ENCODE assay signal across 27 cellular contexts in the genomic region with DNA sequence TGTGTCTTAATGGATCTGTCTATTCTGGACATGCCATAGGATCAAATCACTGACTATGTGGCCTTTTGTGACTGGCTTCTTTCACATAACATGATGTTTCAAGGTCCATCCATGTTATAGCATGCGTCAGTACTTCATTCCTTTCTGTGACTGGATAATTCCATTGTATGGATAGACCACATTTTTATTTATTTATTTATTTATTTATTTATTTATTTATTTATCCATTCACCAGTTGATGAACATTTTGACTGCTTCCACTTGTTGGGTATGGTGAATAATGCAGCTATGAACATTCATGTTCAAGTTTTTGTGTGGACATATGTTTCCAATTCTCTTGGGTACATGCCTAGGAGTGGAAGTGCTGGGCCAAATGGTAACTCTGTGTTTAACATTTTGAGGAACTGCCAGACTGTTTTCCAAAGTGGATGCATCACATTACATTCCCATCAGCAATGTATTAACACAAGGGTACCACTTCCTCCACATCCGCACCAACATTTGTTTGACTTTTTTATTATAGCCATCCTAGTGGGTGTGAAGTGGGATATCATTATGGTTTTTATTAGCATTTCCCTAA. TPM values are rescaled to one million over a fixed set of nuclear protein-coding genes. Genes with fewer than 3 reads are reported as not detected.
DNase-seq lines count a peak whose midpoint lies in the region; ATAC-seq, FAIRE-seq and TF ChIP-seq lines count a peak whose summit lies in the region.
"Had no signal": no experiment of that assay in that cellular context is flagged by ENCODE, and none has a peak within 500 bp of the region (broad histone marks: within the 10 kb centered on the region; RNA-seq: fewer than 3 reads in every experiment).

No MANE protein-coding gene starts in this region.

- FAIRE-seq in A549 (lab: Jason Lieb, UNC) (no peak), H54 (lab: Jason Lieb, UNC) (no peak)
- FAIRE-seq: GM18507, H1, K562 had no signal

- TF ChIP-seq CTCF in A549 (IDR thresholded peaks at IDR 0.05) (no peak), CD14-positive monocyte (IDR thresholded peaks at IDR 0.05) (no peak), fibroblast of mammary gland (conservative IDR thresholded peaks at IDR 0.05; ENCODE audit: control insufficient read depth, insufficient read depth, low read depth, low read length) (no peak)

- DNase-seq in A549 (ENCODE audit: low read depth in 1 of 2, low spot score in 1 of 2) (no peak), CD14-positive monocyte (ENCODE audit: low spot score) (no peak), T-helper 17 cell (no peak), fibroblast of mammary gland (ENCODE audit: low read depth) (peak; percentile 31), H54 (ENCODE audit: insufficient read length, low spot score) (no peak)
- DNase-seq in stimulated activated CD4-positive, alpha-beta T cell treated with anti-CD3 and anti-CD28 coated beads, Interleukin-15, amount 100 ng/mL, for 24 hours = no peak
- DNase-seq: Calu3; Kasumi-1; NCI-H1092 treated with DMSO at 0.1 percent for 48 hours; NCI-H1436; NCI-H1930; NCI-H2107; NCI-H446 treated with DMSO at 0.1 percent for 48 hours; NCI-H526; NCI-H82; NK-92 treated with Interleukin-12 subunit alpha and Interleukin-12 subunit beta, amount 100 ng/mL, for 24 hours; PC-3; SJCRH30 had no signal

- intact Hi-C loops in CD14-positive monocyte (cut with micrococcal nuclease) = no loop called here

- H3K4me1 Mint-ChIP-seq in CD14-positive monocyte (peaks cover 56% of the 10 kb centered on the region), T-helper 17 cell (peaks cover 21% of the 10 kb centered on the region)

- H3K36me3 Mint-ChIP-seq in CD14-positive monocyte = peaks cover 8 to 21% of the 10 kb centered on the region in 2 donors
- no peaks in the 10 kb centered on the region for H3K36me3 Mint-ChIP-seq in T-helper 17 cell (ENCODE audit: low read depth)

- H3K27me3 Mint-ChIP-seq in CD14-positive monocyte (ENCODE audit: low read depth in 3 of 3) = peaks cover 0 to 19% (median 0%) of the 10 kb centered on the region in 3 donors
- H3K27me3 Mint-ChIP-seq in T-helper 17 cell = no peaks in the 10 kb centered on the region
- H3K27me3 Mint-ChIP-seq: B cell had no signal

- peaks cover 0 to 1% (median 0%) of the 10 kb centered on the region in 7 donors for H3K9me3 Mint-ChIP-seq in CD14-positive monocyte

- no peak for TF ChIP-seq RAD21 in A549 (conservative IDR thresholded peaks at IDR 0.05 in 1 of 2, IDR thresholded peaks at IDR 0.05 in 1 of 2)

- CTCF ChIA-PET in A549 (lab: Yijun Ruan, JAX) = interaction anchor here (1.2 kb wide), 1 partner anchor 99 kb away, joined by 4 read pairs; no protein-coding TSS in a partner anchor

- TF ChIP-seq POLR2A in A549 (IDR thresholded peaks at IDR 0.05; ENCODE audit: low read length) (no peak), H54 (IDR thresholded peaks at IDR 0.05; ENCODE audit: low read depth, low read length) (no peak)

- no peak for TF ChIP-seq EP300 in A549 (IDR thresholded peaks at IDR 0.05)

- H3K4me2 ChIP-seq in A549 = no peak overlapping the region

- no peaks in the 10 kb centered on the region for H3K9me3 ChIP-seq in A549
- no peaks in the 10 kb centered on the region for H3K9me3 ChIP-seq in T-helper 17 cell (ENCODE audit: control insufficient read depth, low read length, poor library complexity, severe bottlenecking)
- H3K9me3 ChIP-seq: SJCRH30 had no signal

- ATAC-seq in A549 (no peak), T-helper 17 cell (no peak), HG02938 (IDR thresholded peaks at IDR 0.05; ENCODE audit: unreplicated experiment) (no peak)
- ATAC-seq: HCT116, K562, PC-3, SK-N-SH treated with all-trans-retinoic acid at 6 μM for 48 hours had no signal

- H3K4me3 ChIP-seq in A549 (no peak overlapping the region), fibroblast of mammary gland (ENCODE audit: control insufficient read depth, low read depth, low read length) (no peak overlapping the region)
- H3K4me3 ChIP-seq: K562, SJCRH30 had no signal

- WGBS in A549 (ENCODE audit: missing lambda C conversion rate) = 91% methylated on average over 2 of the region's 2 CpGs

- peaks cover 4% of the 10 kb centered on the region; the same call in 1 of the 3 replicates for H3K4me1 ChIP-seq in A549

- no peak overlapping the region for H3K4me3 Mint-ChIP-seq in CD14-positive monocyte
- H3K4me3 Mint-ChIP-seq in T-helper 17 cell = no peak overlapping the region
- H3K4me3 Mint-ChIP-seq: B cell had no signal

- no peak overlapping the region for H3K27ac ChIP-seq in A549
- H3K27ac ChIP-seq: C4-2B, SJCRH30 had no signal

- H3K27ac Mint-ChIP-seq in CD14-positive monocyte (peak overlapping the region in 4 of 7 donors; percentile 1 to 84 (median 26)), T-helper 17 cell (peak overlapping the region; percentile 43)
- H3K27ac Mint-ChIP-seq: B cell had no signal

- POLR2A ChIA-PET in A549 (lab: Yijun Ruan, JAX) = no interaction called here

TF ChIP-seq in A549, 52 proteins besides CTCF, POLR2A, EP300 and RAD21:
- TF ChIP-seq JUN (IDR thresholded peaks at IDR 0.05) (no peak), ZC3H11A (IDR thresholded peaks at IDR 0.05) (peak; percentile 80), POLR2AphosphoS2 (conservative IDR thresholded peaks at IDR 0.05; ENCODE audit: low read length) (no peak), ESRRA (IDR thresholded peaks at IDR 0.05; ENCODE audit: borderline replicate concordance, low read length) (no peak), RFX5 (IDR thresholded peaks at IDR 0.05) (no peak), RNF2 (IDR thresholded peaks at IDR 0.05; ENCODE audit: borderline replicate concordance, low read depth) (no peak), FOSB (CRISPR knock-in tag; IDR thresholded peaks at IDR 0.05) (no peak)
- TF ChIP-seq, protein P1, sequence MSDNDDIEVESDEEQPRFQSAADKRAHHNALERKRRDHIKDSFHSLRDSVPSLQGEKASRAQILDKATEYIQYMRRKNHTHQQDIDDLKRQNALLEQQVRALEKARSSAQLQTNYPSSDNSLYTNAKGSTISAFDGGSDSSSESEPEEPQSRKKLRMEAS (IDR thresholded peaks at IDR 0.05) = no peak

RNA-seq across cellular contexts. Expression of a gene that starts 14.0 kb away (rescaled TPM):
- polyA plus RNA-seq in A549 (2011; rRNA removed) (1.2 and 2.2 TPM in 2 replicates), A549 (2017; fragmentation: RNase III; extraction: RNeasy Plus Mini Kit Qiagen cat#74134 plus additional on column Dnase treatment) (2.9 to 3.3 TPM (median 3.2 TPM) in 3 replicates), CD14-positive monocyte (under 1 TPM; 0.24 to 0.59 TPM)
- polyA plus RNA-seq in A549 (2012; cell fraction: cytosol; rRNA removed) = 1.8 and 2.1 TPM in 2 replicates
- polyA plus RNA-seq in A549 (2012; cell fraction: nucleus; rRNA removed) = 3.2 and 3.3 TPM in 2 replicates
- 3.2 and 3.6 TPM in 2 replicates for polyA minus RNA-seq in A549 (2011; rRNA and poly(A)+ RNA removed)
- total RNA-seq in T-helper 17 cell = 1 to 10 TPM; 2.6 to 2.7 TPM
- total RNA-seq: HT1080, K562 had no signal
